ENCODE assay signal across 25 cellular contexts in the genomic region with DNA sequence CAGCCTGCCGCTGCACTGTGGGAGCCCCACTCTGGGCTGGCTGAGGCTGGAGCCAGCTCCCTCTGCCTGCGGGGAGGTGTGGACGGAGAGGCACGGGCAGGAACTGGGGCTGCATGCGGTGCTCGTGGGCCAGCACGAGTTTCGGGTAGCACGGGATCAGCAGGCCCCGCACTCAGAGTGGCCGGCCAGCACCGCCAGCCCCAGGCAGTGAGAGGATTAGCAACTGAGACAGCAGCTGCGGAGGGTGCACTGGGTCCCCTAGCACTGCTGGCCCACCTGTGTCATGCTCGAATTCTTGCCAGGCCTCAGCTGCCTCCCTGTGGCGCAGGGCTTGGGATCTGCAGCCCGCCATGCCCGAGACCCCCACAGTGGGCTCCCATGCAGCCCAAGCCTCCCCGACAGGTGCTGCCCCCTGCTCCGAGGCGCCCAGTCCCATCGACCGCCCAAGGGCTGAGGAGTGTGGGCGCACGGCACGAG. TPM values are rescaled to one million over a fixed set of nuclear protein-coding genes. Genes with fewer than 3 reads are reported as not detected.
DNase-seq lines count a peak whose midpoint lies in the region; ATAC-seq, FAIRE-seq and TF ChIP-seq lines count a peak whose summit lies in the region.
"Had no signal": no experiment of that assay in that cellular context is flagged by ENCODE, and none has a peak within 500 bp of the region (broad histone marks: within the 10 kb centered on the region; RNA-seq: fewer than 3 reads in every experiment).

No MANE protein-coding gene starts in this region.

- no peak overlapping the region for H4K8ac ChIP-seq in mesenchymal stem cell (ENCODE audit: low read length)

- TF ChIP-seq POLR2A in GM12878 (IDR thresholded peaks at IDR 0.05; ENCODE audit: low read depth, low read length) = peak; percentile 58; the same call in 1 of the 2 replicates
- TF ChIP-seq POLR2A in spleen (IDR thresholded peaks at IDR 0.05) = no peak

- no peak overlapping the region for H3K14ac ChIP-seq in mesenchymal stem cell (ENCODE audit: low read length in 2 of 2)

- H3K9ac ChIP-seq in GM12878 (ENCODE audit: control insufficient read depth, insufficient read depth, low read length) (no peak overlapping the region), mesenchymal stem cell (ENCODE audit: low read length) (no peak overlapping the region)
- H3K9ac ChIP-seq: BLaER1 had no signal

- no peak overlapping the region for H2BK12ac ChIP-seq in mesenchymal stem cell (ENCODE audit: low read length in 2 of 2)

- intact Hi-C loops in CD8-positive, alpha-beta T cell (cut with DNase I, micrococcal nuclease) = loop anchor here in 1 of 2 experiments (2.0 kb wide), 1 partner anchor 13 kb away; no protein-coding TSS in a partner anchor
- intact Hi-C loops in GM12878 (cut with micrococcal nuclease; ENCODE audit: unreplicated experiment) (no loop called here), spleen (cut with DNase I; ENCODE audit: low total_unique reads) (no loop called here), Right ventricle myocardium inferior (cut with DNase I) (no loop called here)

- H3K23ac ChIP-seq in mesenchymal stem cell (ENCODE audit: low read length in 2 of 2) = no peak overlapping the region

- H2BK15ac ChIP-seq in mesenchymal stem cell (ENCODE audit: low read depth, poor library complexity, severe bottlenecking) = no peak overlapping the region

- no peak for TF ChIP-seq CTCF in CD8-positive, alpha-beta T cell (IDR thresholded peaks at IDR 0.05)
- TF ChIP-seq CTCF in GM12878 (IDR thresholded peaks at IDR 0.05 in 2 of 3, conservative IDR thresholded peaks at IDR 0.05 in 1 of 3; ENCODE audit: control insufficient read depth in 2 of 3, extremely low read depth in 1 of 3, insufficient read depth in 1 of 3, low read depth in 3 of 3, low read length in 3 of 3) = no peak
- TF ChIP-seq CTCF in spleen (IDR thresholded peaks at IDR 0.05 in 8 of 11, conservative IDR thresholded peaks at IDR 0.05 in 3 of 11) = no peak

- H3K4me2 ChIP-seq in GM12878 (ENCODE audit: control insufficient read depth, insufficient read depth) (no peak overlapping the region), mesenchymal stem cell (ENCODE audit: low read length, poor library complexity, severe bottlenecking) (no peak overlapping the region)
- H3K4me2 ChIP-seq: BLaER1, GM23338 had no signal

- SMC1A ChIA-PET in GM12878 (lab: Charles Lee; ENCODE audit: uncharacterized antibody, unreplicated experiment) = no interaction called here

- peaks cover 76% of the 10 kb centered on the region for H3K4me1 Mint-ChIP-seq in CD8-positive, alpha-beta T cell (ENCODE audit: low read depth)
- H3K4me1 Mint-ChIP-seq: GM23338, H9 had no signal

- peaks cover 16% of the 10 kb centered on the region for H3K36me3 ChIP-seq in CD8-positive, alpha-beta T cell (ENCODE audit: insufficient read depth, low read length)
- H3K36me3 ChIP-seq in GM12878 (ENCODE audit: control insufficient read depth in 2 of 2, insufficient read depth in 2 of 2, low read length in 1 of 2) = peaks cover 8 to 17% of the 10 kb centered on the region in 2 experiments
- H3K36me3 ChIP-seq in mesenchymal stem cell (ENCODE audit: control insufficient read depth in 1 of 2, insufficient read depth in 2 of 2, low read depth in 1 of 2, low read length in 2 of 2) = peaks cover 30 to 56% of the 10 kb centered on the region in 2 experiments
- peaks cover 0 to 85% (median 52%) of the 10 kb centered on the region in 6 donors for H3K36me3 ChIP-seq in spleen

- H3K27me3 Mint-ChIP-seq in CD8-positive, alpha-beta T cell (ENCODE audit: low read depth) = no peaks in the 10 kb centered on the region
- H3K27me3 Mint-ChIP-seq: B cell; CD4-positive, alpha-beta memory T cell had no signal

- H4K91ac ChIP-seq in mesenchymal stem cell (ENCODE audit: low read length) = peak overlapping the region; percentile 27

- no peak overlapping the region for H2BK5ac ChIP-seq in mesenchymal stem cell (ENCODE audit: low read depth, low read length, poor library complexity, severe bottlenecking)

- no peaks in the 10 kb centered on the region for H3K9me3 Mint-ChIP-seq in CD8-positive, alpha-beta T cell

- RAD21 ChIA-PET in GM12878 (lab: Charles Lee; ENCODE audit: unreplicated experiment) = no interaction called here

- no peak overlapping the region for H3K27ac ChIP-seq in CD8-positive, alpha-beta T cell (ENCODE audit: low read depth, low read length)
- H3K27ac ChIP-seq in GM12878 (ENCODE audit: control insufficient read depth, insufficient read depth) (no peak overlapping the region), mesenchymal stem cell (ENCODE audit: low read length, poor library complexity, severe bottlenecking) (no peak overlapping the region), spleen (no peak overlapping the region)
- H3K27ac ChIP-seq: BLaER1 had no signal

- peaks cover 82% of the 10 kb centered on the region for H3K36me3 Mint-ChIP-seq in CD8-positive, alpha-beta T cell

- no peak overlapping the region for H2AFZ ChIP-seq in GM12878 (ENCODE audit: control insufficient read depth, low read depth, low read length)
- no peak overlapping the region for H2AFZ ChIP-seq in mesenchymal stem cell (ENCODE audit: low read depth, low read length)
- H2AFZ ChIP-seq: GM23338 had no signal

- BruUV-seq in GM12878 (replicated peaks; lab: Mats Ljungman, UMichigan) = no TSS peak

- no peak for TF ChIP-seq RAD21 in GM12878 (IDR thresholded peaks at IDR 0.05; ENCODE audit: insufficient read depth, low read depth, low read length)

- no peaks in the 10 kb centered on the region for H4K20me1 ChIP-seq in GM12878 (ENCODE audit: control insufficient read depth, insufficient read depth)
- H4K20me1 ChIP-seq: BLaER1 had no signal

- DNase-seq in CD8-positive, alpha-beta T cell = no peak
- no peak for DNase-seq in GM12878 (ENCODE audit: low read depth, low spot score)
- no peak for DNase-seq in mesenchymal stem cell
- peak; percentile 73 for DNase-seq in spleen
- DNase-seq in C1 segment of cervical spinal cord (lab: John Stamatoyannopoulos, UW) = no peak
- DNase-seq in Right ventricle myocardium inferior (ENCODE audit: missing footprints) = no peak
- no peak for DNase-seq in DMS153 treated with DMSO at 0.1 percent for 48 hours (lab: John Stamatoyannopoulos, UW; ENCODE audit: unreplicated experiment)
- DNase-seq: Caco-2; CD4-positive, alpha-beta memory T cell; DMS153; DMS79 treated with DMSO at 0.1 percent for 48 hours; GF-D8; H9 had no signal

- no peak overlapping the region for H3K4me3 Mint-ChIP-seq in CD8-positive, alpha-beta T cell
- H3K4me3 Mint-ChIP-seq: B cell, CD14-positive monocyte, GM23338, H9 had no signal

- 95% methylated on average over 23 of the region's 25 CpGs for WGBS in GM12878 (ENCODE audit: insufficient coverage, insufficient replicate concordance, low lambda C conversion rate, missing lambda C conversion rate)
- WGBS in mesenchymal stem cell = 93% methylated on average over 25 of the region's 25 CpGs
- 93 to 98% (median 97%) methylated on average over 18 to 25 of the region's 25 CpGs for WGBS in spleen, 5 donors

- H2AK5ac ChIP-seq in mesenchymal stem cell (ENCODE audit: low read length, severe bottlenecking) = no peak overlapping the region

- peak overlapping the region; percentile 93 for H3K27ac Mint-ChIP-seq in CD8-positive, alpha-beta T cell
- H3K27ac Mint-ChIP-seq: GM23338, H9 had no signal

- H3K79me2 ChIP-seq in GM12878 (ENCODE audit: control insufficient read depth, insufficient read depth, low read length) = no peaks in the 10 kb centered on the region; the same call in 1 of the 2 replicates

- H3K79me1 ChIP-seq in mesenchymal stem cell (replicated peaks; ENCODE audit: low read length, poor library complexity, severe bottlenecking) = no peaks in the 10 kb centered on the region

- H3K4ac ChIP-seq in mesenchymal stem cell (ENCODE audit: low read depth in 1 of 2, low read length in 2 of 2) = no peak overlapping the region

- FAIRE-seq in GM12878 (lab: Jason Lieb, UNC) = no peak
- FAIRE-seq: GM19239 had no signal

- H2BK120ac ChIP-seq in mesenchymal stem cell (ENCODE audit: low read depth, low read length) = no peak overlapping the region

- no peak for TF ChIP-seq EP300 in GM12878 (IDR thresholded peaks at IDR 0.05; ENCODE audit: borderline replicate concordance in 1 of 2, control insufficient read depth in 1 of 2, low read depth in 2 of 2, low read length in 2 of 2)

- no peak overlapping the region for H3K18ac ChIP-seq in mesenchymal stem cell (ENCODE audit: low read depth in 1 of 2, low read length in 2 of 2)

- peaks cover 26% of the 10 kb centered on the region for H3K4me1 ChIP-seq in CD8-positive, alpha-beta T cell (ENCODE audit: insufficient read depth, low read length)
- H3K4me1 ChIP-seq in GM12878 (ENCODE audit: control insufficient read depth, insufficient read depth, low read length) = no peaks in the 10 kb centered on the region
- H3K4me1 ChIP-seq in mesenchymal stem cell (ENCODE audit: control insufficient read depth, insufficient read depth, low read depth, low read length) = no peaks in the 10 kb centered on the region
- peaks cover 0 to 1% (median 0%) of the 10 kb centered on the region in 6 donors for H3K4me1 ChIP-seq in spleen
- H3K4me1 ChIP-seq: Caco-2 had no signal

- H3K27me3 ChIP-seq in CD8-positive, alpha-beta T cell (ENCODE audit: insufficient read depth, low read length) = no peaks in the 10 kb centered on the region
- no peaks in the 10 kb centered on the region for H3K27me3 ChIP-seq in GM12878 (replicated peaks in 1 of 2; ENCODE audit: control insufficient read depth in 2 of 2, insufficient read depth in 2 of 2, low read length in 1 of 2)
- H3K27me3 ChIP-seq in mesenchymal stem cell (ENCODE audit: control insufficient read depth in 1 of 2, insufficient read depth in 1 of 2, low read length in 2 of 2) = no peaks in the 10 kb centered on the region
- no peaks in the 10 kb centered on the region for H3K27me3 ChIP-seq in spleen (replicated peaks in 1 of 7)
- H3K27me3 ChIP-seq: BLaER1 had no signal

- H3K9me3 ChIP-seq in CD8-positive, alpha-beta T cell (ENCODE audit: low read length) = no peaks in the 10 kb centered on the region
- H3K9me3 ChIP-seq in GM12878 (replicated peaks; ENCODE audit: control insufficient read depth, insufficient read depth, low read length) (no peaks in the 10 kb centered on the region; the same call in 2 of the 3 replicates), mesenchymal stem cell (ENCODE audit: control insufficient read depth, low read length) (no peaks in the 10 kb centered on the region), spleen (no peaks in the 10 kb centered on the region)
- H3K9me3 ChIP-seq: Caco-2 had no signal

- H3K4me3 ChIP-seq in CD8-positive, alpha-beta T cell (ENCODE audit: low read depth, low read length) = no peak overlapping the region
- H3K4me3 ChIP-seq in GM12878 = no peak overlapping the region
- H3K4me3 ChIP-seq in mesenchymal stem cell (ENCODE audit: insufficient read depth in 1 of 2, low read depth in 1 of 2, low read length in 2 of 2) = no peak overlapping the region
- no peak overlapping the region for H3K4me3 ChIP-seq in spleen
- H3K4me3 ChIP-seq: BLaER1, GM23338 had no signal

- ATAC-seq in CD8-positive, alpha-beta T cell = no peak
- ATAC-seq in GM12878 = no peak
- ATAC-seq in Right ventricle myocardium inferior = no peak
- no peak for ATAC-seq in HG03565 (IDR thresholded peaks at IDR 0.05; ENCODE audit: unreplicated experiment)
- ATAC-seq: GM23338, HCT116 had no signal

- CTCF ChIA-PET in CD8-positive, alpha-beta T cell (lab: Charles Lee) = interaction anchor here (1.2 to 6.6 kb wide), 4 partner anchors 8 to 98 kb away, joined by 3 to 48 read pairs (median 4); no protein-coding TSS in a partner anchor
- CTCF ChIA-PET in GM12878 (lab: Yijun Ruan, JAX) = interaction anchor here (0.8 kb wide), 1 partner anchor 8 kb away, joined by 3 read pairs; no protein-coding TSS in a partner anchor

- in situ Hi-C loops in GM12878 (cut with MboI) = no loop called here

- POLR2A ChIA-PET in CD8-positive, alpha-beta T cell (lab: Charles Lee) = no interaction called here
- POLR2A ChIA-PET in GM12878 (lab: Charles Lee) = interaction anchor here (1.1 kb wide), 1 partner anchor 41 kb away, joined by 7 read pairs; no protein-coding TSS in a partner anchor

RNA-seq across cellular contexts. Expression of a gene that starts 24.0 kb away (rescaled TPM):
- not detected for total RNA-seq in CD8-positive, alpha-beta T cell
- total RNA-seq in GM12878 (2013; cell fraction: nucleolus; rRNA removed) = 4.4 and 6.8 TPM in 2 replicates
- 0.11 TPM in 1 of 2 replicates, not detected in the other for total RNA-seq in GM12878 (2014; rRNA removed)
- 0.22 and 0.41 TPM in 2 replicates for total RNA-seq in GM12878 (2014; rRNA removed; fragmentation: Illumina TruSeq; extraction: Trizol)
- total RNA-seq in GM12878 (2021) = not detected in 2 replicates
- polyA plus RNA-seq in GM12878 (2011; ENCODE audit: low read depth) = not detected
- 0.40 and 0.41 TPM in 2 replicates for polyA plus RNA-seq in GM12878 (2011; rRNA removed)
- 0.13 TPM in 1 of 2 replicates, not detected in the other for polyA plus RNA-seq in GM12878 (2011; cell fraction: cytosol; rRNA removed)
- polyA plus RNA-seq in GM12878 (2011; cell fraction: nucleus; rRNA removed) = 1.6 and 2.6 TPM in 2 replicates
- not detected in 2 replicates for polyA plus RNA-seq in GM12878 (2012)
- 0.22 TPM in 1 of 2 replicates, not detected in the other for polyA plus RNA-seq in GM12878 (2014; fragmentation: Illumina TruSeq; extraction: Trizol)
- not detected for polyA plus RNA-seq in GM12878 (2014; fragmentation: Nextera tagmentation; extraction: Ambion mirVana)
- not detected in 2 replicates for polyA plus RNA-seq in GM12878 (2014; rRNA removed)
- not detected for polyA plus RNA-seq in GM12878 (2016; fragmentation: Nextera tagmentation; extraction: Ambion mirVana)
- 7.3 and 10.6 TPM in 2 replicates for polyA minus RNA-seq in GM12878 (2011; rRNA and poly(A)+ RNA removed)
- not detected in 2 replicates for polyA minus RNA-seq in GM12878 (2011; cell fraction: cytosol; rRNA and poly(A)+ RNA removed)
- polyA minus RNA-seq in GM12878 (2011; cell fraction: nucleus; rRNA and poly(A)+ RNA removed) = 6.8 and 12.3 TPM in 2 replicates
- not detected for polyA plus RNA-seq in mesenchymal stem cell (2013, experiment 1 of 2)
- polyA plus RNA-seq in mesenchymal stem cell (2013, experiment 2 of 2) = not detected
- 1 to 10 TPM in 1 of 7 donors, under 1 TPM in 2, not detected in 4; 0.40 to 2.6 (median 0.54) TPM for total RNA-seq in spleen
- polyA plus RNA-seq in spleen = not detected
- not detected for total RNA-seq in Right ventricle myocardium inferior
- total RNA-seq: A172, A673, Caco-2, Daoy, G401, GM23338, H4, H9 had no signal
- polyA plus RNA-seq: CD14-positive monocyte; CD4-positive, alpha-beta memory T cell; GM23338 had no signal

RNA-seq across cellular contexts. Expression of a gene that starts 43.8 kb away (rescaled TPM):
- 10 to 100 TPM; 28.1 to 31.3 TPM for total RNA-seq in CD8-positive, alpha-beta T cell
- total RNA-seq in GM12878 (2013; cell fraction: nucleolus; rRNA removed) = 224 and 269 TPM in 2 replicates
- total RNA-seq in GM12878 (2014; rRNA removed) (131 and 142 TPM in 2 replicates), GM12878 (2014; rRNA removed; fragmentation: Illumina TruSeq; extraction: Trizol) (189 and 193 TPM in 2 replicates), GM12878 (2021) (154 and 164 TPM in 2 replicates), spleen (10 to 100 TPM; 50.8 to 83.7 (median 65.9) TPM), Right ventricle myocardium inferior (3.9 TPM)
- 125 TPM for polyA plus RNA-seq in GM12878 (2011; ENCODE audit: low read depth)
- polyA plus RNA-seq in GM12878 (2011; rRNA removed) (324 and 342 TPM in 2 replicates), GM12878 (2014; fragmentation: Illumina TruSeq; extraction: Trizol) (349 and 479 TPM in 2 replicates), GM12878 (2014; fragmentation: Nextera tagmentation; extraction: Ambion mirVana) (100 to 1,000 TPM; 175 to 268 TPM), GM12878 (2014; rRNA removed) (189 and 214 TPM in 2 replicates), GM12878 (2016; fragmentation: Nextera tagmentation; extraction: Ambion mirVana) (100 to 1,000 TPM; 196 to 207 TPM), spleen (10 to 100 TPM; 56.8 to 70.0 (median 62.3) TPM)
- 274 and 296 TPM in 2 replicates for polyA plus RNA-seq in GM12878 (2011; cell fraction: cytosol; rRNA removed)
- polyA plus RNA-seq in GM12878 (2011; cell fraction: nucleus; rRNA removed) = 183 and 185 TPM in 2 replicates
- 143 and 162 TPM in 2 replicates for polyA plus RNA-seq in GM12878 (2012)
- 256 and 266 TPM in 2 replicates for polyA minus RNA-seq in GM12878 (2011; rRNA and poly(A)+ RNA removed)
- 41.6 and 57.9 TPM in 2 replicates for polyA minus RNA-seq in GM12878 (2011; cell fraction: cytosol; rRNA and poly(A)+ RNA removed)
- 110 and 141 TPM in 2 replicates for polyA minus RNA-seq in GM12878 (2011; cell fraction: nucleus; rRNA and poly(A)+ RNA removed)
- polyA plus RNA-seq in mesenchymal stem cell (2013, experiment 1 of 2) = 2.4 TPM
- polyA plus RNA-seq in mesenchymal stem cell (2013, experiment 2 of 2) = 2.1 TPM

RNA-seq across cellular contexts. Expression of a gene that starts 47.0 kb away (rescaled TPM):
- 10 to 100 TPM; 56.1 to 56.5 TPM for total RNA-seq in CD8-positive, alpha-beta T cell
- 42.4 and 42.7 TPM in 2 replicates for total RNA-seq in GM12878 (2013; cell fraction: nucleolus; rRNA removed)
- total RNA-seq in GM12878 (2014; rRNA removed) (34.8 and 40.7 TPM in 2 replicates), GM12878 (2014; rRNA removed; fragmentation: Illumina TruSeq; extraction: Trizol) (40.7 and 41.0 TPM in 2 replicates), GM12878 (2021) (40.7 and 41.3 TPM in 2 replicates), spleen (10 to 100 TPM; 42.9 to 53.4 (median 49.4) TPM), Right ventricle myocardium inferior (61.1 TPM)
- polyA plus RNA-seq in GM12878 (2011; ENCODE audit: low read depth) = 14.5 TPM
- polyA plus RNA-seq in GM12878 (2011; rRNA removed) (40.5 and 53.1 TPM in 2 replicates), GM12878 (2014; fragmentation: Illumina TruSeq; extraction: Trizol) (54.1 and 63.7 TPM in 2 replicates), GM12878 (2014; fragmentation: Nextera tagmentation; extraction: Ambion mirVana) (10 to 100 TPM; 15.6 to 21.4 TPM), GM12878 (2014; rRNA removed) (25.7 and 28.7 TPM in 2 replicates), GM12878 (2016; fragmentation: Nextera tagmentation; extraction: Ambion mirVana) (10 to 100 TPM; 12.9 to 14.3 TPM), spleen (10 to 100 TPM; 10.1 to 17.5 (median 10.2) TPM)
- 17.2 and 20.7 TPM in 2 replicates for polyA plus RNA-seq in GM12878 (2011; cell fraction: cytosol; rRNA removed)
- 31.1 and 32.9 TPM in 2 replicates for polyA plus RNA-seq in GM12878 (2011; cell fraction: nucleus; rRNA removed)
- polyA plus RNA-seq in GM12878 (2012) = 22.0 and 22.3 TPM in 2 replicates
- polyA minus RNA-seq in GM12878 (2011; rRNA and poly(A)+ RNA removed) = 28.9 and 29.1 TPM in 2 replicates
- 10.6 and 15.2 TPM in 2 replicates for polyA minus RNA-seq in GM12878 (2011; cell fraction: cytosol; rRNA and poly(A)+ RNA removed)
- polyA minus RNA-seq in GM12878 (2011; cell fraction: nucleus; rRNA and poly(A)+ RNA removed) = 21.0 and 32.7 TPM in 2 replicates
- polyA plus RNA-seq in mesenchymal stem cell (2013, experiment 1 of 2) = 56.1 TPM
- polyA plus RNA-seq in mesenchymal stem cell (2013, experiment 2 of 2) = 55.8 TPM
